ENCODE assay signal across 1 cellular context in genomic region chr3:11434697-11435096, GRCh38.
TF ChIP-seq lines count a peak whose summit lies in the region.

No MANE protein-coding gene starts in this region.

TF ChIP-seq in HepG2, 621 proteins besides CTCF, POLR2A, EP300 and RAD21 (continued from another document):
- TF ChIP-seq E2F1 (CRISPR knock-in tag; IDR thresholded peaks at IDR 0.05) (no peak), ZNF850 (CRISPR knock-in tag; conservative IDR thresholded peaks at IDR 0.05) (no peak), ZNF678 (CRISPR knock-in tag; IDR thresholded peaks at IDR 0.05) (no peak), SCMH1 (CRISPR knock-in tag; IDR thresholded peaks at IDR 0.05; ENCODE audit: borderline replicate concordance) (no peak), ASH2L (IDR thresholded peaks at IDR 0.05; ENCODE audit: insufficient read length, low read depth, low read length) (no peak), ZNF484 (CRISPR knock-in tag; IDR thresholded peaks at IDR 0.05; ENCODE audit: borderline replicate concordance, low read depth) (no peak)
- TF ChIP-seq, protein P1, sequence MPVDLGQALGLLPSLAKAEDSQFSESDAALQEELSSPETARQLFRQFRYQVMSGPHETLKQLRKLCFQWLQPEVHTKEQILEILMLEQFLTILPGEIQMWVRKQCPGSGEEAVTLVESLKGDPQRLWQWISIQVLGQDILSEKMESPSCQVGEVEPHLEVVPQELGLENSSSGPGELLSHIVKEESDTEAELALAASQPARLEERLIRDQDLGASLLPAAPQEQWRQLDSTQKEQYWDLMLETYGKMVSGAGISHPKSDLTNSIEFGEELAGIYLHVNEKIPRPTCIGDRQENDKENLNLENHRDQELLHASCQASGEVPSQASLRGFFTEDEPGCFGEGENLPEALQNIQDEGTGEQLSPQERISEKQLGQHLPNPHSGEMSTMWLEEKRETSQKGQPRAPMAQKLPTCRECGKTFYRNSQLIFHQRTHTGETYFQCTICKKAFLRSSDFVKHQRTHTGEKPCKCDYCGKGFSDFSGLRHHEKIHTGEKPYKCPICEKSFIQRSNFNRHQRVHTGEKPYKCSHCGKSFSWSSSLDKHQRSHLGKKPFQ (CRISPR knock-in tag; IDR thresholded peaks at IDR 0.05; ENCODE audit: insufficient replicate concordance) = no peak
TF ChIP-seq in HepG2: peak in this region for 0.
